In the genomic region with DNA sequence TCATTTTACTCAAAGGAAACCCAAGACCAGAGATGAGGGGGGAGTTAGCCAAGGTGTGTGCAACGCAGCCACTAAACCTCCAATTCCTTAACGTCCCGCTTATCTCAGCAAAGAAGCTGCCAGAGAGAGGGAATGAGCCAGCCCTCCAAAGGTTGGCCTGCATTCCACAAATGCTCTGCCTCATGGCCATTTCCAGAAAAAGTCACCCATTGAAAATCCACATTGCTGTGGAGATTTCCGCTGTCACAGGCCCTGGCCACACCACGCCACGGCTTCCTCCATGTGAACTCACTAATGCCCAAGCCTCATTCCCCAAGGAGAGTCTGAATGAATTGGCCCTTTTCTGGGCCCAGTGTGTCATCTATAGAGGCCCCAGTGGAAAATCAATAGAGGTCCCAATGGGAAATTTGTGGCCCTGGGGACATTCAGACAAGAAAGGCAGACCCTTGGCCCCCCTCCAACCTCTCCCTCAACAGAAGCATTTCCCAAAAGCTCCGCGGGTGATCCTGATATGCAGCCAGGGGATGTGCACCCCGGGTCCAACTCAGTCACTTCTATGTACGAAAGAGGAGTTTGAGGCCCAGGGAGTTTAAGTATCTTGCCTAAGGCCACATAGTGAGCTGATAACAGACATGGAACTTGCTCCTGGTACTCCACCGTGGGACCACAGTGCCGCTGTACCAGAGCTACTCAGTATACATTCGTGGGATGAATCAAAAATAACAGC, we compare ENCODE assay signal across 11 cellular contexts. TPM values are rescaled to one million over a fixed set of nuclear protein-coding genes. Genes with fewer than 3 reads are reported as not detected.
DNase-seq lines count a peak whose midpoint lies in the region; ATAC-seq and TF ChIP-seq lines count a peak whose summit lies in the region.
"Had no signal": no experiment of that assay in that cellular context is flagged by ENCODE, and none has a peak within 500 bp of the region (broad histone marks: within the 10 kb centered on the region; RNA-seq: fewer than 3 reads in every experiment).

No MANE protein-coding gene starts in this region.

- peaks cover 16 to 77% of the 10 kb centered on the region in 2 experiments; a peak in 3 of 4 replicates for H3K36me3 ChIP-seq in HCT116 (ENCODE audit: control insufficient read depth in 1 of 2, insufficient read depth in 2 of 2, low read length in 2 of 2)
- H3K36me3 ChIP-seq in ascending aorta: peaks cover 9 to 37% of the 10 kb centered on the region in 2 donors
- H3K36me3 ChIP-seq in skeletal muscle satellite cell (ENCODE audit: insufficient read depth, low read length): peaks cover 81% of the 10 kb centered on the region

- ATAC-seq in HCT116: no peak

- no peak for TF ChIP-seq RAD21 in HCT116 (IDR thresholded peaks at IDR 0.05; ENCODE audit: low read depth)

- H3K4me3 ChIP-seq in HCT116 (replicated peaks in 1 of 2; ENCODE audit: low read depth in 1 of 2, low read length in 2 of 2) (peak overlapping the region; percentile 31 to 53), ascending aorta (peak overlapping the region; percentile 46 to 59), iPS-18c (ENCODE audit: insufficient read depth, low read depth, low read length) (peak overlapping the region; percentile 20; the same call in 1 of the 2 replicates), skeletal muscle satellite cell (ENCODE audit: low read length) (peak overlapping the region; percentile 67)

- POLR2A ChIA-PET in HCT116 (lab: Charles Lee): interaction anchor here (0.7 to 5.8 kb wide), 8 partner anchors 9 to 71 kb away, joined by 3 to 59 read pairs (median 8); a partner anchor contains a TSS

- intact Hi-C loops in HCT116 (cut with micrococcal nuclease): loop anchor here (5.0 kb wide), 2 partner anchors 360 to 620 kb away; a partner anchor contains a TSS
- intact Hi-C loops in ascending aorta (cut with DNase I): loop anchor here (5.0 kb wide), 4 partner anchors 35 to 350 kb away; a partner anchor contains a TSS

- H3K27ac ChIP-seq in HCT116 (ENCODE audit: low read depth, low read length): peak overlapping the region; percentile 100
- peak overlapping the region; percentile 84 to 94 for H3K27ac ChIP-seq in ascending aorta

- BruUV-seq in HCT116 (replicated peaks; lab: Mats Ljungman, UMichigan): TSS peak; percentile 80

- H3K27me3 ChIP-seq in HCT116 (ENCODE audit: insufficient read depth, low read length) (no peaks in the 10 kb centered on the region), ascending aorta (no peaks in the 10 kb centered on the region), skeletal muscle satellite cell (ENCODE audit: control insufficient read depth, insufficient read depth, low read length) (no peaks in the 10 kb centered on the region)

- RAD21 ChIA-PET in HCT116 (lab: Charles Lee; ENCODE audit: low non-redundant PET in 1 of 2, low total read pairs in 2 of 2, uncharacterized antibody in 2 of 2, unreplicated experiment in 2 of 2): no interaction called here

- peaks cover 15% of the 10 kb centered on the region; the same call in 1 of the 2 replicates for H4K20me1 ChIP-seq in HCT116 (ENCODE audit: insufficient read depth)

- TF ChIP-seq CTCF in HCT116 (IDR thresholded peaks at IDR 0.05 in 2 of 3, conservative IDR thresholded peaks at IDR 0.05 in 1 of 3; ENCODE audit: borderline replicate concordance in 1 of 3, insufficient read depth in 1 of 3, low read depth in 2 of 3, low read length in 2 of 3) (no peak), ascending aorta (IDR thresholded peaks at IDR 0.05) (no peak)

- peak overlapping the region; percentile 75 for H3K9ac ChIP-seq in HCT116 (ENCODE audit: low read length)
- H3K9ac ChIP-seq in skeletal muscle satellite cell (ENCODE audit: low read depth, low read length): peak overlapping the region; percentile 92

- no peak overlapping the region for H2AFZ ChIP-seq in HCT116 (ENCODE audit: low read depth, low read length, poor library complexity, severe bottlenecking)

- H3K9me3 ChIP-seq in HCT116 (ENCODE audit: control insufficient read depth in 1 of 2, insufficient read depth in 1 of 2, low read depth in 1 of 2, low read length in 2 of 2) (no peaks in the 10 kb centered on the region), ascending aorta (no peaks in the 10 kb centered on the region), iPS-18c (ENCODE audit: control insufficient read depth, insufficient read depth, low read length) (no peaks in the 10 kb centered on the region), skeletal muscle satellite cell (replicated peaks; ENCODE audit: low read length) (no peaks in the 10 kb centered on the region)

- H3K4me1 ChIP-seq in HCT116 (ENCODE audit: control insufficient read depth in 1 of 2, insufficient read depth in 2 of 2, low read length in 2 of 2) (peaks cover 87 to 100% of the 10 kb centered on the region in 2 experiments), ascending aorta (peaks cover 8 to 54% of the 10 kb centered on the region in 2 donors), skeletal muscle satellite cell (ENCODE audit: control insufficient read depth, insufficient read depth, low read length) (peaks cover 81% of the 10 kb centered on the region)

- TF ChIP-seq POLR2A in HCT116 (IDR thresholded peaks at IDR 0.05; ENCODE audit: borderline replicate concordance, extremely low read depth, insufficient read depth, insufficient read length): no peak

- CTCF ChIA-PET in HCT116 (lab: Charles Lee): interaction anchor here (1.6 kb wide), 1 partner anchor 65 kb away, joined by 6 read pairs; no protein-coding TSS in a partner anchor

- H3K79me2 ChIP-seq in HCT116 (ENCODE audit: insufficient read depth, low read length): peaks cover 100% of the 10 kb centered on the region

- DNase-seq in HCT116 (ENCODE audit: low read depth, low spot score) (no peak), ascending aorta (ENCODE audit: low spot score in 2 of 2) (peak in 1 of 2 donors; percentile 76), NCI-H774 (lab: John Stamatoyannopoulos, UW) (no peak), NCI-H345 treated with DMSO at 0.1 percent for 48 hours (lab: John Stamatoyannopoulos, UW; ENCODE audit: unreplicated experiment) (no peak), DMS153 treated with DMSO at 0.1 percent for 48 hours (lab: John Stamatoyannopoulos, UW; ENCODE audit: unreplicated experiment) (no peak)
- no peak for DNase-seq in NK-92 treated with Interleukin-12 subunit alpha and Interleukin-12 subunit beta, amount 100 ng/mL, for 24 hours (lab: John Stamatoyannopoulos, UW)
- DNase-seq: effector memory CD4-positive, alpha-beta T cell; GDM1; posterior cingulate gyrus had no signal

- no peaks in the 10 kb centered on the region for H3K9me2 ChIP-seq in HCT116 (ENCODE audit: insufficient read depth)

- peak overlapping the region; percentile 85 for H3K4me2 ChIP-seq in HCT116 (ENCODE audit: low read length)
- H3K4me2 ChIP-seq in skeletal muscle satellite cell (ENCODE audit: low read length): peak overlapping the region; percentile 94

TF ChIP-seq in HCT116, 20 proteins besides CTCF, POLR2A, EP300 and RAD21:
- TF ChIP-seq EZH2phosphoT487 (IDR thresholded peaks at IDR 0.05; ENCODE audit: borderline replicate concordance): no peak
- 0 out of 2 replicates have a peak, but pooled peaks have one; percentile 20 for TF ChIP-seq POLR2AphosphoS5 (IDR thresholded peaks at IDR 0.05; ENCODE audit: low read depth, low read length)

RNA-seq across cellular contexts. Expression of a gene that starts 8.8 kb away (rescaled TPM):
- 164 TPM for total RNA-seq in HCT116 (2021; ENCODE audit: unreplicated experiment)
- polyA plus RNA-seq in HCT116 (2012): 167 and 209 TPM in 2 replicates
- 42.7 TPM for total RNA-seq in ascending aorta
- total RNA-seq in skeletal muscle satellite cell (2012; rRNA removed): 8.3 and 8.4 TPM in 2 replicates
